ENCODE assay signal across 17 cellular contexts in genomic region chr9:88235615-88236014, GRCh38.
DNase-seq lines count a peak whose midpoint lies in the region; FAIRE-seq and TF ChIP-seq lines count a peak whose summit lies in the region.
"Had no signal": no experiment of that assay in that cellular context is flagged by ENCODE, and none has a peak within 500 bp of the region (broad histone marks: within the 10 kb centered on the region; RNA-seq: fewer than 3 reads in every experiment).

No MANE protein-coding gene starts in this region.

- H3K27me3 Mint-ChIP-seq in glutamatergic neuron (ENCODE audit: unreplicated experiment) = peaks cover 11% of the 10 kb centered on the region
- no peaks in the 10 kb centered on the region for H3K27me3 Mint-ChIP-seq in osteocyte (ENCODE audit: unreplicated experiment)
- H3K27me3 Mint-ChIP-seq: B cell had no signal

- H3K4me3 ChIP-seq in adipocyte (ENCODE audit: low read length) = no peak overlapping the region

- DNase-seq in G401 (ENCODE audit: low spot score) (peak; percentile 0), adipocyte (ENCODE audit: low read depth) (peak; percentile 43), glutamatergic neuron (no peak), osteocyte (ENCODE audit: extremely low spot score, unreplicated experiment) (peak; percentile 49), RCC 7860 (ENCODE audit: low spot score) (no peak), NCI-H187 treated with DMSO at 0.1 percent for 48 hours (lab: John Stamatoyannopoulos, UW) (no peak)
- DNase-seq in activated naive CD4-positive, alpha-beta T cell (lab: John Stamatoyannopoulos, UW) = no peak
- DNase-seq: C1 segment of cervical spinal cord; CD4-positive, alpha-beta memory T cell; DMS79; HCEC 1CT; HFFc6 had no signal

- in situ Hi-C loops in G401 (cut with HindIII; ENCODE audit: low sequenced_read_pairs) = no loop called here

- peaks cover 9% of the 10 kb centered on the region for H3K9me3 ChIP-seq in adipocyte (ENCODE audit: control insufficient read depth, low read length)

- FAIRE-seq in RCC 7860 (lab: Jason Lieb, UNC) = no peak
- FAIRE-seq: A204.1, G401.6, GM12891, GM19239 had no signal

- H3K4me1 Mint-ChIP-seq in glutamatergic neuron (ENCODE audit: low read depth, unreplicated experiment) (peaks cover 47% of the 10 kb centered on the region), osteocyte (ENCODE audit: unreplicated experiment) (no peaks in the 10 kb centered on the region)
- H3K4me1 Mint-ChIP-seq: B cell had no signal

- H3K9me3 Mint-ChIP-seq in glutamatergic neuron (ENCODE audit: unreplicated experiment) (peaks cover 21% of the 10 kb centered on the region), osteocyte (ENCODE audit: unreplicated experiment) (peaks cover 5% of the 10 kb centered on the region)

- H3K4me1 ChIP-seq in adipocyte (ENCODE audit: control insufficient read depth, insufficient read depth, low read length) = peaks cover 16% of the 10 kb centered on the region

- H3K27ac Mint-ChIP-seq in glutamatergic neuron (ENCODE audit: unreplicated experiment) (peak overlapping the region; percentile 48), osteocyte (ENCODE audit: unreplicated experiment) (no peak overlapping the region)
- H3K27ac Mint-ChIP-seq: B cell; CD4-positive, alpha-beta memory T cell; HFFc6 had no signal

- H3K36me3 Mint-ChIP-seq in glutamatergic neuron (ENCODE audit: unreplicated experiment) (peaks cover 13% of the 10 kb centered on the region), osteocyte (ENCODE audit: unreplicated experiment) (no peaks in the 10 kb centered on the region)

- H3K4me3 Mint-ChIP-seq in glutamatergic neuron (ENCODE audit: unreplicated experiment) (no peak overlapping the region), osteocyte (ENCODE audit: unreplicated experiment) (no peak overlapping the region)
- H3K4me3 Mint-ChIP-seq: B cell; CD4-positive, alpha-beta memory T cell; HFFc6 had no signal

- H3K9ac ChIP-seq in adipocyte (ENCODE audit: low read length) = no peak overlapping the region

- no peaks in the 10 kb centered on the region for H3K36me3 ChIP-seq in adipocyte (ENCODE audit: control insufficient read depth, insufficient read depth, low read length, severe bottlenecking)

- TF ChIP-seq CTCF in glutamatergic neuron (IDR thresholded peaks at IDR 0.05; ENCODE audit: partially characterized antibody, unreplicated experiment) = no peak
- TF ChIP-seq CTCF in osteocyte (IDR thresholded peaks at IDR 0.05) = no peak

- H3K27me3 ChIP-seq in adipocyte (replicated peaks; ENCODE audit: control insufficient read depth, insufficient read depth, low read length) = peaks cover 9% of the 10 kb centered on the region

Comparison
In these comparisons a context has a peak if more than half of its experiments do, and no peak if none do; other contexts are left out.
1. DNase-seq: peak in G401 (single experiment), adipocyte (single experiment) and osteocyte (single experiment); none in glutamatergic neuron (single experiment), RCC 7860 (single experiment), NCI-H187 treated with DMSO at 0.1 percent for 48 hours (single experiment) and activated naive CD4-positive, alpha-beta T cell (0 of 4).